In the genomic region with DNA sequence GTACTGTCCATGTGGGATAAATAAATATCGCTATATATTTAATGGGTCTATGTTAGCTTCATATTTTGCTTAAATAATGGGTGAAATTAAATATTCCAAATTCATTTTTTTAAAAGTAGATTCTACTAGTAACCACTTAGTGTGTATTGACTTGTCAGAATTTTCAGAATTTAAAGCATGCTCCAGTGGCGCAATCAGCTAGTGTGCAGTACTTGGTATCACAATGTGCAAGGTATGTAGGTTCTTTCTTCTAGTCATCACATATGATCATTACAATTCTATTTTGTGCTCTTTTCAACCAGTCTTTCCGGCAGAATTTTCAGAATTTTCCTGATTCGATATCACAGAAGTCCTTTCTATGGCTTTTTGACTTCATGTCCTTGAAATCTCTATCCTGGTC, we compare ENCODE assay signal across 30 cellular contexts. TPM values are rescaled to one million over a fixed set of nuclear protein-coding genes. Genes with fewer than 3 reads are reported as not detected.
"Had no signal": no experiment of that assay in that cellular context is flagged by ENCODE, and none has a peak within 500 bp of the region (broad histone marks: within the 10 kb centered on the region; RNA-seq: fewer than 3 reads in every experiment).

No MANE protein-coding gene starts in this region.

- H3K36me3 Mint-ChIP-seq: mesothelial cell of epicardium, naive B cell, neural progenitor cell had no signal

- H3K9me3 ChIP-seq: esophagus muscularis mucosa, gastroesophageal sphincter, heart left ventricle, left lung, mucosa of descending colon, right atrium auricular region, spleen, thoracic aorta, tibial nerve, upper lobe of left lung had no signal

- ATAC-seq: foreskin keratinocyte, gastroesophageal sphincter, heart left ventricle, left cardiac atrium, left lung, mucosa of descending colon, sciatic nerve had no signal

- H3K27ac Mint-ChIP-seq: mesothelial cell of epicardium; neural progenitor cell; progenitor cell of endocrine pancreas; stimulated activated naive B cell treated with anti-CD40 and anti-IgM and Interleukin-4, amounts not matched to agents 10 μg/mL and 1 μg/mL and 100 μg/mL, for 72 hours; stimulated activated naive CD8-positive, alpha-beta T cell treated with anti-CD3 and anti-CD28 coated beads, Interleukin-15, Interleukin-2, amounts not matched to agents 100 ng/mL and 50 ng/mL, for 24 hours had no signal

- H3K4me1 ChIP-seq: gastroesophageal sphincter, neural progenitor cell, parathyroid adenoma, right atrium auricular region had no signal

- H3K27me3 Mint-ChIP-seq: naive B cell; progenitor cell of endocrine pancreas; stimulated activated naive B cell treated with anti-CD40 and anti-IgM and Interleukin-4, amounts not matched to agents 10 μg/mL and 1 μg/mL and 100 μg/mL, for 72 hours; stimulated activated naive CD8-positive, alpha-beta T cell treated with anti-CD3 and anti-CD28 coated beads, Interleukin-15, Interleukin-2, amounts not matched to agents 100 ng/mL and 50 ng/mL, for 24 hours had no signal

- H3K27ac ChIP-seq: coronary artery, esophagus muscularis mucosa, foreskin keratinocyte, gastroesophageal sphincter, heart left ventricle, hepatocyte, left lung, neural progenitor cell, parathyroid adenoma, right atrium auricular region, spleen, thoracic aorta, tibial nerve, upper lobe of left lung had no signal

- H3K36me3 ChIP-seq: esophagus muscularis mucosa, gastroesophageal sphincter, heart left ventricle, left lung, neural progenitor cell, right atrium auricular region, spleen, thoracic aorta, tibial nerve, upper lobe of left lung had no signal

- H3K4me3 Mint-ChIP-seq: mesothelial cell of epicardium; naive B cell; nephron; neural progenitor cell; stimulated activated naive B cell treated with anti-CD40 and anti-IgM and Interleukin-4, amounts not matched to agents 10 μg/mL and 1 μg/mL and 100 μg/mL, for 72 hours; stimulated activated naive CD8-positive, alpha-beta T cell treated with anti-CD3 and anti-CD28 coated beads, Interleukin-15, Interleukin-2, amounts not matched to agents 100 ng/mL and 50 ng/mL, for 24 hours had no signal

- DNase-seq: dermis blood vessel endothelial cell; effector memory CD4-positive, alpha-beta T cell; foreskin keratinocyte; heart left ventricle; left cardiac atrium; left lung; mesenchymal stem cell; mucosa of descending colon; naive B cell; spleen; stimulated activated CD4-positive, alpha-beta T cell treated with anti-CD3 and anti-CD28 coated beads, Interleukin-4, amount 100 ng/mL, for 4 hours; stimulated activated naive B cell treated with anti-CD40 and anti-IgM and Interleukin-4, amounts not matched to agents 10 μg/mL and 1 μg/mL and 100 μg/mL, for 72 hours; upper lobe of left lung had no signal

- H3K4me3 ChIP-seq: coronary artery, esophagus muscularis mucosa, gastroesophageal sphincter, heart left ventricle, hepatocyte, left lung, mucosa of descending colon, neural progenitor cell, right atrium auricular region, spleen, thoracic aorta, tibial nerve, upper lobe of left lung had no signal

- H3K27me3 ChIP-seq: esophagus muscularis mucosa, foreskin keratinocyte, gastroesophageal sphincter, heart left ventricle, hepatocyte, left lung, neural progenitor cell, right atrium auricular region, spleen, tibial nerve, upper lobe of left lung had no signal

- FAIRE-seq: endothelial cell of umbilical vein, islet of Langerhans, urothelium cell line had no signal

- H3K9me3 Mint-ChIP-seq: mesothelial cell of epicardium; naive B cell; nephron; neural progenitor cell; stimulated activated naive CD8-positive, alpha-beta T cell treated with anti-CD3 and anti-CD28 coated beads, Interleukin-15, Interleukin-2, amounts not matched to agents 100 ng/mL and 50 ng/mL, for 24 hours had no signal

RNA-seq across cellular contexts. Expression of a gene that starts 32.6 kb away (rescaled TPM):
- total RNA-seq: foreskin keratinocyte had no signal
- polyA plus RNA-seq: foreskin keratinocyte had no signal
